ENCODE assay signal across 22 cellular contexts in the genomic region with DNA sequence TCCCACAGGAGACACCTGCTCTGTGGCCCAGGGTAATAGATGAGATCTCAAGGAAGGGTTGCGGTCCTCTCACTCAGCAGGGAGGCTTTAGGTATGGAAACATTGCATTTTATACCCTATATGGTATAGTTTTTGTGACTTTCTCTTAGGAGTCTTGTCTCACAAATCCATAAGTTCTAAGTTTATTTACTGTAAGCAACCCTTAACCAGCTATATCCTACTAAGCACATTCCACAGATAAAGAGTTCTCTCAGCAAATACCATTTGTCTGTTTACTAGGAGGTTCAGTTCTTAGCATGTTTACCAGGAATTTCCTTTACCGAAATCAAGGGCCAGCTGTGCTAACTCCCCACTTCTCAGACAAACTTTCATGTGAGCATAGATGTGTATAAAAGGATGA.
DNase-seq lines count a peak whose midpoint lies in the region; FAIRE-seq and TF ChIP-seq lines count a peak whose summit lies in the region.
"Had no signal": no experiment of that assay in that cellular context is flagged by ENCODE, and none has a peak within 500 bp of the region (broad histone marks: within the 10 kb centered on the region; RNA-seq: fewer than 3 reads in every experiment).

No MANE protein-coding gene starts in this region.

- BruUV-seq in Caco-2 (replicated peaks; lab: Mats Ljungman, UMichigan) = no TSS peak

- H3K27me3 ChIP-seq in Caco-2 (replicated peaks; ENCODE audit: control insufficient read depth, insufficient read depth, low read length) (no peaks in the 10 kb centered on the region), hepatocyte (no peaks in the 10 kb centered on the region)
- H3K27me3 ChIP-seq: BE2C had no signal

- intact Hi-C loops in Caco-2 (cut with micrococcal nuclease; ENCODE audit: unreplicated experiment) = no loop called here
- intact Hi-C loops in kidney (cut with DNase I) = no loop called here
- intact Hi-C loops in CD14-positive monocyte (cut with micrococcal nuclease) = no loop called here

- H4K20me1 ChIP-seq in hepatocyte (ENCODE audit: insufficient read depth, poor library complexity, severe bottlenecking) = no peaks in the 10 kb centered on the region

- peaks cover 64% of the 10 kb centered on the region for H3K36me3 Mint-ChIP-seq in Caco-2 (ENCODE audit: insufficient read depth, unreplicated experiment)
- peaks cover 23 to 32% of the 10 kb centered on the region in 2 donors for H3K36me3 Mint-ChIP-seq in CD14-positive monocyte

- CTCF ChIA-PET in Caco-2 (lab: Charles Lee) = no interaction called here

- no peak for FAIRE-seq in kidney (lab: Jason Lieb, UNC)
- FAIRE-seq: GM18507, RCC 7860 had no signal

- 58% methylated on average over 2 of the region's 2 CpGs for WGBS in hepatocyte (ENCODE audit: low lambda C conversion rate, missing lambda C conversion rate)

- H3K27ac ChIP-seq in hepatocyte = peak overlapping the region; percentile 46
- no peak overlapping the region for H3K27ac ChIP-seq in kidney (ENCODE audit: low read depth in 2 of 2, low read length in 2 of 2)
- H3K27ac ChIP-seq: GM23248, KMS-11 had no signal

- H3K27me3 Mint-ChIP-seq in Caco-2 (ENCODE audit: insufficient read depth, unreplicated experiment) (no peaks in the 10 kb centered on the region), CD14-positive monocyte (ENCODE audit: low read depth in 3 of 3) (peaks cover 0 to 2% (median 0%) of the 10 kb centered on the region in 3 donors)

- H3K9ac ChIP-seq in kidney (ENCODE audit: low read length in 2 of 2) = no peak overlapping the region
- H3K9ac ChIP-seq: GM23248, KMS-11, SK-N-SH had no signal

- H3K79me2 ChIP-seq in hepatocyte = no peaks in the 10 kb centered on the region

- H3K4me1 ChIP-seq in Caco-2 (peaks cover 55% of the 10 kb centered on the region), hepatocyte (ENCODE audit: insufficient read depth) (no peaks in the 10 kb centered on the region), kidney (ENCODE audit: control insufficient read depth in 1 of 2, insufficient read depth in 1 of 2, low read depth in 1 of 2, low read length in 2 of 2) (no peaks in the 10 kb centered on the region)
- H3K4me1 ChIP-seq: BE2C had no signal

- no peak overlapping the region for H2AFZ ChIP-seq in hepatocyte
- H2AFZ ChIP-seq: GM23248 had no signal

- DNase-seq in Caco-2 = no peak
- DNase-seq in M059J (ENCODE audit: low read depth) = peak; percentile 18
- DNase-seq in amniotic epithelial cell (ENCODE audit: low read depth) = peak; percentile 32
- no peak for DNase-seq in hepatocyte (ENCODE audit: low spot score)
- DNase-seq in stimulated activated CD4-positive, alpha-beta T cell treated with anti-CD3 and anti-CD28 coated beads, Interleukin-15, amount 100 ng/mL, for 24 hours = no peak
- no peak for DNase-seq in kidney
- no peak for DNase-seq in activated CD8-positive, alpha-beta memory T cell treated with anti-CD3 and anti-CD28 coated beads, Interleukin-2, amount 50 U/mL, for 48 hours
- no peak for DNase-seq in CD14-positive monocyte (ENCODE audit: low spot score)
- DNase-seq: 8988T, ACHN, BE2C, GM23248, H7, NCI-H1048, NCI-H1417, NCI-H1694, NCI-H2029 treated with DMSO at 0.1 percent for 48 hours, NCI-H69, SK-N-SH had no signal

- H3K9me3 ChIP-seq in Caco-2 (peaks cover 6% of the 10 kb centered on the region; the same call in 1 of the 2 replicates), hepatocyte (ENCODE audit: low read depth) (no peaks in the 10 kb centered on the region), kidney (ENCODE audit: control insufficient read depth in 1 of 2, low read length in 2 of 2) (no peaks in the 10 kb centered on the region)
- H3K9me3 ChIP-seq: BE2C, SK-N-SH had no signal

- no peak overlapping the region for H3K4me3 ChIP-seq in Caco-2 (ENCODE audit: low read depth, low read length)
- no peak overlapping the region for H3K4me3 ChIP-seq in hepatocyte
- no peak overlapping the region for H3K4me3 ChIP-seq in kidney (ENCODE audit: low read length in 2 of 2)
- H3K4me3 ChIP-seq: GM23248 had no signal

- POLR2A ChIA-PET in Caco-2 (lab: Charles Lee) = no interaction called here

- H3K27ac Mint-ChIP-seq in Caco-2 (ENCODE audit: unreplicated experiment) (peak overlapping the region; percentile 42), CD14-positive monocyte (no peak overlapping the region)

- H3K36me3 ChIP-seq in Caco-2 (ENCODE audit: control insufficient read depth, insufficient read depth, low read length) = no peaks in the 10 kb centered on the region; the same call in 1 of the 2 replicates
- no peaks in the 10 kb centered on the region for H3K36me3 ChIP-seq in hepatocyte (replicated peaks; ENCODE audit: insufficient read depth, low read depth)
- H3K36me3 ChIP-seq in kidney (ENCODE audit: control insufficient read depth in 1 of 2, insufficient read depth in 2 of 2, low read length in 2 of 2) = no peaks in the 10 kb centered on the region

- H3K4me2 ChIP-seq in hepatocyte = no peak overlapping the region
- H3K4me2 ChIP-seq: KMS-11, SK-N-SH had no signal

- no peaks in the 10 kb centered on the region for H3K9me2 ChIP-seq in hepatocyte (replicated peaks; ENCODE audit: insufficient read depth)
- H3K9me2 ChIP-seq: SK-N-SH had no signal

- H3K4me3 Mint-ChIP-seq in Caco-2 (ENCODE audit: unreplicated experiment) (no peak overlapping the region), CD14-positive monocyte (no peak overlapping the region)

- TF ChIP-seq CTCF in Caco-2 (IDR thresholded peaks at IDR 0.05; ENCODE audit: insufficient read depth in 1 of 2, low read depth in 1 of 2, low read length in 1 of 2, severe bottlenecking in 1 of 2, unreplicated experiment in 1 of 2) (no peak), hepatocyte (IDR thresholded peaks at IDR 0.05; ENCODE audit: poor library complexity) (no peak), kidney (IDR thresholded peaks at IDR 0.05; ENCODE audit: borderline replicate concordance, extremely low read depth, insufficient read depth) (no peak), CD14-positive monocyte (IDR thresholded peaks at IDR 0.05) (no peak)

- H3K4me1 Mint-ChIP-seq in Caco-2 (ENCODE audit: low read depth, unreplicated experiment) = peaks cover 36% of the 10 kb centered on the region
- H3K4me1 Mint-ChIP-seq in CD14-positive monocyte = peaks cover 7% of the 10 kb centered on the region

- H3K9me3 Mint-ChIP-seq in Caco-2 (ENCODE audit: unreplicated experiment) (peaks cover 12% of the 10 kb centered on the region), CD14-positive monocyte (no peaks in the 10 kb centered on the region)

Comparison
In these comparisons a context has a peak if more than half of its experiments do, and no peak if none do; other contexts are left out.
1. DNase-seq: peak in M059J (single experiment) and amniotic epithelial cell (single experiment); none in Caco-2 (0 of 2), hepatocyte (single experiment), stimulated activated CD4-positive, alpha-beta T cell treated with anti-CD3 and anti-CD28 coated beads, Interleukin-15, amount 100 ng/mL, for 24 hours (single experiment), kidney (single experiment), activated CD8-positive, alpha-beta memory T cell treated with anti-CD3 and anti-CD28 coated beads, Interleukin-2, amount 50 U/mL, for 48 hours (single experiment) and CD14-positive monocyte (single experiment).